26 cellular contexts compared by ENCODE assay signal in the genomic region with DNA sequence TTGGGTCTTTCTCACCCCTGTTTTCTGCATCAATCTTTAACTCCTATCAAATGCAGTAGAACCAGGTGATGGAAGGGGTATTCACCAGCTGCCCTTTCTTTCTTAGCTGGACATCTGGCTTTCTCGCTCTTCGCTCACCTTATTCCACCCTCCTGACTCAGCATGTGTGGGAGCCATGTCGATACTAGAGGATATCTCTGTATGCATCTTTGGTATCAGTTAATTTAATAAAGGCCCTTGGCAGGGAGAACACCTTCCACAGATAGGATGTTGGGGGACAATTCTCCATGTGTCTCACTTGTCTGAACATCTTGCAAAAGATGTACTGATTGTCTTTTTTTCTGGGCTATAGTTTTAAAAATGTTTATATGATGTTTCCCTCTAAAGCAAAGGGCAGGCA.
A peak's percentile ranks its signal among the peaks of the same experiment; 100 is the strongest.
DNase-seq lines count a peak whose midpoint lies in the region; ATAC-seq, FAIRE-seq and TF ChIP-seq lines count a peak whose summit lies in the region.
"Had no signal": no experiment of that assay in that cellular context is flagged by ENCODE, and none has a peak within 500 bp of the region (broad histone marks: within the 10 kb centered on the region; RNA-seq: fewer than 3 reads in every experiment).

No MANE protein-coding gene starts in this region.

- H3K9me3 Mint-ChIP-seq in nephron progenitor cell: peaks cover 8% of the 10 kb centered on the region
- H3K9me3 Mint-ChIP-seq in progenitor cell of endocrine pancreas (ENCODE audit: low read depth): peaks cover 5% of the 10 kb centered on the region
- H3K9me3 Mint-ChIP-seq: CD4-positive, alpha-beta T cell; CD8-positive, alpha-beta memory T cell; H9 had no signal

- H3K4me1 Mint-ChIP-seq in nephron progenitor cell (peaks cover 39% of the 10 kb centered on the region), progenitor cell of endocrine pancreas (ENCODE audit: low read depth) (peaks cover 13% of the 10 kb centered on the region)
- H3K4me1 Mint-ChIP-seq: CD14-positive monocyte; CD8-positive, alpha-beta memory T cell had no signal

- H3K4me1 ChIP-seq in SK-N-SH (ENCODE audit: control insufficient read depth in 1 of 2, insufficient read depth in 2 of 2, low read depth in 1 of 2, low read length in 1 of 2): peaks cover 0 to 8% of the 10 kb centered on the region in 2 experiments; a peak in 1 of 4 replicates
- H3K4me1 ChIP-seq in mesodermal cell (ENCODE audit: control insufficient read depth, insufficient read depth, low read length, poor library complexity, severe bottlenecking): no peaks in the 10 kb centered on the region
- H3K4me1 ChIP-seq: A549; BE2C; BLaER1 treated with 17β-estradiol and CSF1 and Interleukin-3, amounts not matched to agents 10 nM and 100 nM had no signal

- H3K27ac ChIP-seq in SK-N-SH (ENCODE audit: low read depth in 2 of 2, low read length in 1 of 2) (no peak overlapping the region), mesodermal cell (ENCODE audit: low read depth, low read length, severe bottlenecking) (peak overlapping the region; percentile 23)
- H3K27ac ChIP-seq: A549; BLaER1 treated with 17β-estradiol and CSF1 and Interleukin-3, amounts not matched to agents 10 nM and 100 nM; GM23248 had no signal

- TF ChIP-seq EP300 in SK-N-SH (IDR thresholded peaks at IDR 0.05; ENCODE audit: borderline replicate concordance in 1 of 2, low read depth in 1 of 2, low read length in 1 of 2): no peak

- H3K36me3 ChIP-seq in SK-N-SH (replicated peaks in 1 of 2; ENCODE audit: control insufficient read depth in 1 of 2, insufficient read depth in 2 of 2, low read length in 1 of 2) (no peaks in the 10 kb centered on the region), mesodermal cell (ENCODE audit: control insufficient read depth, insufficient read depth, low read length) (no peaks in the 10 kb centered on the region)
- H3K36me3 ChIP-seq: BE2C; BLaER1 treated with 17β-estradiol and CSF1 and Interleukin-3, amounts not matched to agents 10 nM and 100 nM had no signal

- 64% methylated on average over 3 of the region's 3 CpGs for WGBS in SK-N-SH (ENCODE audit: low lambda C conversion rate)
- no CpG with 5 or more reads among the region's 3 CpGs for WGBS in mesodermal cell (ENCODE audit: insufficient coverage in 2 of 2), 2 experiments

- no peak for DNase-seq in SK-N-SH
- no peak for DNase-seq in nephron progenitor cell
- DNase-seq in progenitor cell of endocrine pancreas (ENCODE audit: low spot score, unreplicated experiment): no peak
- no peak for DNase-seq in NOMO-1 treated with DMSO at 0.1 percent for 48 hours (lab: John Stamatoyannopoulos, UW; ENCODE audit: unreplicated experiment)
- no peak for DNase-seq in D721Med (ENCODE audit: insufficient read length, low spot score)
- DNase-seq: 8988T; ACHN; AML-193; BE2C; CD4-positive, alpha-beta T cell; CD8-positive, alpha-beta memory T cell; DMS53; DMS79 treated with DMSO at 0.1 percent for 48 hours; GF-D8; GM23248; H9 had no signal

- H4K20me1 ChIP-seq in SK-N-SH (ENCODE audit: insufficient read depth): no peaks in the 10 kb centered on the region
- H4K20me1 ChIP-seq: BLaER1 treated with 17β-estradiol and CSF1 and Interleukin-3, amounts not matched to agents 10 nM and 100 nM had no signal

- no peak for TF ChIP-seq RAD21 in SK-N-SH (IDR thresholded peaks at IDR 0.05; ENCODE audit: low read length)

- no peaks in the 10 kb centered on the region for H3F3A ChIP-seq in SK-N-SH (replicated peaks; ENCODE audit: insufficient read depth)

- H3K4me3 Mint-ChIP-seq in nephron progenitor cell (no peak overlapping the region), progenitor cell of endocrine pancreas (ENCODE audit: low read depth) (no peak overlapping the region)
- H3K4me3 Mint-ChIP-seq: CD14-positive monocyte; CD4-positive, alpha-beta T cell; CD8-positive, alpha-beta memory T cell; H9 had no signal

- POLR2A ChIA-PET in SK-N-SH (lab: Yijun Ruan, JAX): no interaction called here

- H3K36me3 Mint-ChIP-seq in nephron progenitor cell (ENCODE audit: low read depth) (no peaks in the 10 kb centered on the region), progenitor cell of endocrine pancreas (ENCODE audit: insufficient read depth) (no peaks in the 10 kb centered on the region)
- H3K36me3 Mint-ChIP-seq: CD14-positive monocyte; CD8-positive, alpha-beta memory T cell had no signal

- H3K9me2 ChIP-seq in SK-N-SH: no peaks in the 10 kb centered on the region

- H3K4me3 ChIP-seq in SK-N-SH (ENCODE audit: low read depth in 2 of 2, low read length in 1 of 2) (no peak overlapping the region), mesodermal cell (ENCODE audit: extremely low read depth, insufficient read depth, low read length, poor library complexity, severe bottlenecking) (no peak overlapping the region)
- H3K4me3 ChIP-seq: A549; BLaER1 treated with 17β-estradiol and CSF1 and Interleukin-3, amounts not matched to agents 10 nM and 100 nM; GM23248 had no signal

- CTCF ChIA-PET in SK-N-SH (lab: Yijun Ruan, JAX): interaction anchor here (0.7 to 16.9 kb wide), 5 partner anchors 9 to 212 kb away, joined by 3 to 212 read pairs (median 4); no protein-coding TSS in a partner anchor

- no peaks in the 10 kb centered on the region for H3K79me2 ChIP-seq in SK-N-SH (ENCODE audit: insufficient read depth)

- no peak overlapping the region for H3K4me2 ChIP-seq in SK-N-SH
- H3K4me2 ChIP-seq: A549; BLaER1 treated with 17β-estradiol and CSF1 and Interleukin-3, amounts not matched to agents 10 nM and 100 nM had no signal

- FAIRE-seq in D721Med (lab: Jason Lieb, UNC): no peak
- FAIRE-seq: A549, GM12891, GM18507, H1 had no signal

- no peak for ATAC-seq in SK-N-SH treated with all-trans-retinoic acid at 6 μM for 48 hours
- ATAC-seq in GM19452 (IDR thresholded peaks at IDR 0.05; ENCODE audit: unreplicated experiment): no peak
- ATAC-seq: A549, HCT116 had no signal

- H3K9me3 ChIP-seq in SK-N-SH: no peaks in the 10 kb centered on the region
- no peaks in the 10 kb centered on the region for H3K9me3 ChIP-seq in mesodermal cell (ENCODE audit: control insufficient read depth, low read length)
- H3K9me3 ChIP-seq: A549; BE2C; BLaER1 treated with 17β-estradiol and CSF1 and Interleukin-3, amounts not matched to agents 10 nM and 100 nM had no signal

- H3K27me3 Mint-ChIP-seq in nephron progenitor cell (ENCODE audit: low read depth, poor library complexity): no peaks in the 10 kb centered on the region
- H3K27me3 Mint-ChIP-seq in progenitor cell of endocrine pancreas: peaks cover 23% of the 10 kb centered on the region
- H3K27me3 Mint-ChIP-seq: CD8-positive, alpha-beta memory T cell had no signal

- H3K9ac ChIP-seq in SK-N-SH: no peak overlapping the region
- H3K9ac ChIP-seq: BLaER1 treated with 17β-estradiol and CSF1 and Interleukin-3, amounts not matched to agents 10 nM and 100 nM; GM23248 had no signal

- H3K27me3 ChIP-seq in SK-N-SH (ENCODE audit: insufficient read depth): no peaks in the 10 kb centered on the region; the same call in 1 of the 2 replicates
- H3K27me3 ChIP-seq: BE2C; BLaER1 treated with 17β-estradiol and CSF1 and Interleukin-3, amounts not matched to agents 10 nM and 100 nM had no signal

- peak overlapping the region; percentile 52 for H3K27ac Mint-ChIP-seq in nephron progenitor cell
- peak overlapping the region; percentile 22 for H3K27ac Mint-ChIP-seq in progenitor cell of endocrine pancreas
- H3K27ac Mint-ChIP-seq: CD14-positive monocyte; CD4-positive, alpha-beta T cell; CD8-positive, alpha-beta memory T cell; H9 had no signal

- H2AFZ ChIP-seq in SK-N-SH (ENCODE audit: low read depth): no peak overlapping the region
- H2AFZ ChIP-seq: GM23248 had no signal

- TF ChIP-seq CTCF in SK-N-SH (IDR thresholded peaks at IDR 0.05) (no peak), nephron progenitor cell (IDR thresholded peaks at IDR 0.05) (no peak), progenitor cell of endocrine pancreas (IDR thresholded peaks at IDR 0.05; ENCODE audit: unreplicated experiment) (no peak), D721Med (IDR thresholded peaks at IDR 0.05; ENCODE audit: insufficient read depth, missing control alignments) (no peak)

TF ChIP-seq in SK-N-SH, 30 proteins besides CTCF, POLR2A, EP300 and RAD21:
- no peak for TF ChIP-seq GABPA (IDR thresholded peaks at IDR 0.05; ENCODE audit: low read depth)
- TF ChIP-seq YY1 (IDR thresholded peaks at IDR 0.05; ENCODE audit: low read depth): no peak
- peak; percentile 57 for TF ChIP-seq GATA2 (CRISPR knock-in tag; IDR thresholded peaks at IDR 0.05)

TF ChIP-seq in SK-N-SH treated with all-trans-retinoic acid at 6 μM for 48 hours, 23 proteins besides CTCF, POLR2A, EP300 and RAD21 (continues in another document):
- TF ChIP-seq, protein P1, sequence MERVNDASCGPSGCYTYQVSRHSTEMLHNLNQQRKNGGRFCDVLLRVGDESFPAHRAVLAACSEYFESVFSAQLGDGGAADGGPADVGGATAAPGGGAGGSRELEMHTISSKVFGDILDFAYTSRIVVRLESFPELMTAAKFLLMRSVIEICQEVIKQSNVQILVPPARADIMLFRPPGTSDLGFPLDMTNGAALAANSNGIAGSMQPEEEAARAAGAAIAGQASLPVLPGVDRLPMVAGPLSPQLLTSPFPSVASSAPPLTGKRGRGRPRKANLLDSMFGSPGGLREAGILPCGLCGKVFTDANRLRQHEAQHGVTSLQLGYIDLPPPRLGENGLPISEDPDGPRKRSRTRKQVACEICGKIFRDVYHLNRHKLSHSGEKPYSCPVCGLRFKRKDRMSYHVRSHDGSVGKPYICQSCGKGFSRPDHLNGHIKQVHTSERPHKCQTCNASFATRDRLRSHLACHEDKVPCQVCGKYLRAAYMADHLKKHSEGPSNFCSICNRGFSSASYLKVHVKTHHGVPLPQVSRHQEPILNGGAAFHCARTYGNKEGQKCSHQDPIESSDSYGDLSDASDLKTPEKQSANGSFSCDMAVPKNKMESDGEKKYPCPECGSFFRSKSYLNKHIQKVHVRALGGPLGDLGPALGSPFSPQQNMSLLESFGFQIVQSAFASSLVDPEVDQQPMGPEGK (CRISPR knock-in tag; IDR thresholded peaks at IDR 0.05; ENCODE audit: borderline replicate concordance): no peak
- TF ChIP-seq ZNF70 (CRISPR knock-in tag; IDR thresholded peaks at IDR 0.05) (no peak), OSR1 (CRISPR knock-in tag; IDR thresholded peaks at IDR 0.05) (no peak), ZC3H10 (CRISPR knock-in tag; IDR thresholded peaks at IDR 0.05) (no peak), ESRRG (CRISPR knock-in tag; IDR thresholded peaks at IDR 0.05) (no peak), ZFP3 (CRISPR knock-in tag; IDR thresholded peaks at IDR 0.05) (no peak)
- TF ChIP-seq, protein P2, sequence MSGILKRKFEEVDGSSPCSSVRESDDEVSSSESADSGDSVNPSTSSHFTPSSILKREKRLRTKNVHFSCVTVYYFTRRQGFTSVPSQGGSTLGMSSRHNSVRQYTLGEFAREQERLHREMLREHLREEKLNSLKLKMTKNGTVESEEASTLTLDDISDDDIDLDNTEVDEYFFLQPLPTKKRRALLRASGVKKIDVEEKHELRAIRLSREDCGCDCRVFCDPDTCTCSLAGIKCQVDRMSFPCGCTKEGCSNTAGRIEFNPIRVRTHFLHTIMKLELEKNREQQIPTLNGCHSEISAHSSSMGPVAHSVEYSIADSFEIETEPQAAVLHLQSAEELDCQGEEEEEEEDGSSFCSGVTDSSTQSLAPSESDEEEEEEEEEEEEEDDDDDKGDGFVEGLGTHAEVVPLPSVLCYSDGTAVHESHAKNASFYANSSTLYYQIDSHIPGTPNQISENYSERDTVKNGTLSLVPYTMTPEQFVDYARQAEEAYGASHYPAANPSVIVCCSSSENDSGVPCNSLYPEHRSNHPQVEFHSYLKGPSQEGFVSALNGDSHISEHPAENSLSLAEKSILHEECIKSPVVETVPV (CRISPR knock-in tag; IDR thresholded peaks at IDR 0.05): no peak
